ENCODE assay signal across 8 cellular contexts in the genomic region with DNA sequence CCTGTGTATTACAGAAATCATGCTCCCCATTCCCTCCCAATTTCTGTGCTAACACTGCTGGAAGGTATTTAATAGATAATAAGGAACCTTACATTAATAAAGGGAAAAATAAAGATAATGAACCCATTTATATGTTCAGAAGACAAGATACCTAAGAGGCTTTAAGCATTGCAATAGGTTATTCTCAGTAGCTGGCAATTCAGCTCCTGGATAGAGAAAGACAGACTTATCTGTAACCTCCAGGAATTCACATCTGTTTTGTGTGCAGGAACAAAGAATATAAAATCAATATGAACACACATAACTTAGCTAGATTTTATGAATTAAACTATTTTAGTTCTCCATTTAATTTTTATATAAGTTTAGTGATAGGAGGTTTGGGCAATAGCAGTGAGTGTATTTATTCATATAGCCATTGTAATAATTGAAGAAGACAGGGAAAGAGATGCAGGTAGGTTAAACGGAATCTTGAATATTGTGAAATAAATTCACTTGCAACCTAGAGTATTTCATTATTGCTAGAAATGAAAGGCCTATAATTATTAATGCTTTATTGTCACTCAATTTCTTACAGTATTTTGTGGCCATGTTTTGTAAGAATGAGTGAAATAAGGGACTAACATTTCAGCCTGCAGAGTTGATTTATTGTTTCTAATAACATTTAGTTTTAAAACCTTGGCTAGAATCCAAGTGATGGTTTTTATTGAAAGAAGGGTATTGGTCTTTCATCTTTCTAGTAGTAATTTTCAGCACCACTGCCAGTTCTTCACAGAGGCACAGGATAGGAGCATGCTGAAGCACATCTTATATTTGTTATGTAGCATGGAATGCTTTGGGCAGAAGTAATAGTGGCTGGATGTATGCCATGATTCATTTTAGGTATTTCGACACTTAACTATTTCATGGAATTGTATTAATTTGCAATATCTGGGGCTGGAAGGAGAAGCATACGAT. TPM values are rescaled to one million over a fixed set of nuclear protein-coding genes. Genes with fewer than 3 reads are reported as not detected.
DNase-seq lines count a peak whose midpoint lies in the region; ATAC-seq and TF ChIP-seq lines count a peak whose summit lies in the region.

No MANE protein-coding gene starts in this region.

- in situ Hi-C loops in GM13977 (cut with MboI; ENCODE audit: low pct_unique_long_range_greater_than_20kb, low sequenced_read_pairs, unreplicated experiment) = no loop called here

- H3K27me3 ChIP-seq in duodenal mucosa (ENCODE audit: control insufficient read depth in 1 of 2, insufficient read depth in 2 of 2, low read length in 2 of 2) (no peaks in the 10 kb centered on the region), psoas muscle (ENCODE audit: insufficient read depth in 3 of 3, low read length in 2 of 3) (no peaks in the 10 kb centered on the region)

- no peak overlapping the region for H3K27ac ChIP-seq in duodenal mucosa (ENCODE audit: low read depth, low read length)
- peak overlapping the region; percentile 89 for H3K27ac ChIP-seq in psoas muscle

- H3K9ac ChIP-seq in ES-I3 (ENCODE audit: low read depth, low read length) (peak overlapping the region; percentile 85), duodenal mucosa (ENCODE audit: low read depth in 1 of 2, low read length in 2 of 2) (peak overlapping the region; percentile 78 to 90)

- no peak for TF ChIP-seq POLR2A in NB4 (IDR thresholded peaks at IDR 0.05; ENCODE audit: extremely low read depth, insufficient read length)

- DNase-seq in NB4 (ENCODE audit: low read depth) (peak; percentile 7), psoas muscle (no peak), GM13977 (ENCODE audit: low spot score) (no peak), GF-D8 (lab: John Stamatoyannopoulos, UW) (no peak), left lobe of liver (ENCODE audit: low spot score) (no peak)
- DNase-seq in activated effector memory CD4-positive, alpha-beta T cell treated with Interleukin-2 at 50 U/mL for 16 hours = no peak

- H3K4me3 ChIP-seq in NB4 (ENCODE audit: low read depth, low read length) (peak overlapping the region; percentile 86), duodenal mucosa (ENCODE audit: low read depth in 1 of 2, low read length in 2 of 2) (peak overlapping the region; percentile 96 to 97), psoas muscle (peak overlapping the region; percentile 98)

- H3K36me3 ChIP-seq in ES-I3 (ENCODE audit: insufficient read depth, low read length) (no peaks in the 10 kb centered on the region), duodenal mucosa (ENCODE audit: control insufficient read depth in 1 of 2, insufficient read depth in 2 of 2, low read length in 2 of 2) (no peaks in the 10 kb centered on the region), psoas muscle (ENCODE audit: insufficient read depth in 1 of 2, low read depth in 1 of 2) (no peaks in the 10 kb centered on the region)

- ATAC-seq in psoas muscle = no peak
- no peak for ATAC-seq in left lobe of liver

- no peak for TF ChIP-seq CTCF in NB4 (IDR thresholded peaks at IDR 0.05; ENCODE audit: low read depth, low read length)
- TF ChIP-seq CTCF in psoas muscle (IDR thresholded peaks at IDR 0.05) = no peak
- no peak for TF ChIP-seq CTCF in GM13977 (IDR thresholded peaks at IDR 0.05; ENCODE audit: extremely low read depth, insufficient read depth, missing control alignments)

- intact Hi-C loops in psoas muscle (cut with DNase I) = loop anchor here (5.0 to 10.0 kb wide), 3 partner anchors 111 to 229 kb away; no protein-coding TSS in a partner anchor

- H3K9me3 ChIP-seq in ES-I3 (ENCODE audit: control insufficient read depth, insufficient read depth, low read length) = no peaks in the 10 kb centered on the region
- no peaks in the 10 kb centered on the region for H3K9me3 ChIP-seq in duodenal mucosa (ENCODE audit: control insufficient read depth in 1 of 2, low read length in 2 of 2)
- no peaks in the 10 kb centered on the region for H3K9me3 ChIP-seq in psoas muscle

- H3K4me1 ChIP-seq in ES-I3 (ENCODE audit: insufficient read depth, low read length) = peaks cover 13% of the 10 kb centered on the region; the same call in 1 of the 2 replicates
- H3K4me1 ChIP-seq in duodenal mucosa (ENCODE audit: control insufficient read depth in 1 of 2, insufficient read depth in 2 of 2, low read length in 2 of 2) = peaks cover 24 to 35% of the 10 kb centered on the region in 2 donors
- H3K4me1 ChIP-seq in psoas muscle = peaks cover 44% of the 10 kb centered on the region

- 61 to 67% (median 63%) methylated on average over 3 of the region's 3 CpGs for WGBS in psoas muscle, 3 donors

RNA-seq across cellular contexts. Expression of gene XPR1, which starts 1.5 kb away (rescaled TPM):
- total RNA-seq in psoas muscle = 10 to 100 TPM; 10.9 to 19.1 (median 13.2) TPM
- 10 to 100 TPM in 1 of 3 donors, 1 to 10 TPM in 2; 3.7 to 13.4 (median 3.8) TPM for polyA plus RNA-seq in psoas muscle
- 7.4 TPM for total RNA-seq in left lobe of liver
